In the genomic region with DNA sequence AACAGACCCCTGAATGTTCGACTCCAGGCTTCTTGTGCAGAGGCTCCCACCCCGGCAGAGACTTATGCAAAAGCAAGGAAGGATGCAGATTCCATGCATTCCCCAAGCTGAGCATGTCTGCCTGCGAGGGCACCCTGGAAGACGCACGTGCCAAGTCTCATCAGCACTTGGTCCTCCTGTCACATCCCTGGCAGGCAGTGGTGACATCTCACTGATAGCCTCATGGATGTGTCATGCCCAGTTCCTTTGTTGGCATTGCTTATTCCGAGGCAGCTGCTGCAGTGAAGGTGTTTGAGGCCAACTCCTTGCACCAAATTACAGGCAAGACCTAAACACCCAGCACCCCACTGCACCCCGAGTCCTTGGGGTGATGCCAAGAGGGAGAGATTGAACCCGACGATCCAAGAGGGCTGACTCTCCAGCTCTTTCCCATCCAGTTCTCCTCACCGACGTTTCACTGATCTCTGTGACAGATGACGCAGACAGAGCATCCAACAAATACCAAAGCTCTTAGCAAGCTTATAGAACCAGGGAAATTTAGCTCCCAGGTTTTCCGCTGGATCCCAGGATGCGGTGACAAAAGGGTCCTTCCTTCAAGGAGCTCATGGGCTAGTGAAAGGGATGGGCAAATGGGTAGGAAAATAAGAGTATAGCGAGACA, we compare ENCODE assay signal across 16 cellular contexts.
DNase-seq lines count a peak whose midpoint lies in the region; ATAC-seq and TF ChIP-seq lines count a peak whose summit lies in the region.
"Had no signal": no experiment of that assay in that cellular context is flagged by ENCODE, and none has a peak within 500 bp of the region (broad histone marks: within the 10 kb centered on the region; RNA-seq: fewer than 3 reads in every experiment).

No MANE protein-coding gene starts in this region.

- H3K4me3 Mint-ChIP-seq in endodermal cell, result no peak overlapping the region
- H3K4me3 Mint-ChIP-seq: CD14-positive monocyte; CD4-positive, alpha-beta memory T cell had no signal

- DNase-seq in left cardiac atrium (peak; percentile 39), left ventricle myocardium superior (no peak), endodermal cell (peak; percentile 43), sciatic nerve (ENCODE audit: low spot score) (peak; percentile 10), activated T-cell treated with anti-CD3 and anti-CD28 coated beads for 4 hours (no peak), COR-L47 (lab: John Stamatoyannopoulos, UW) (no peak)
- no peak for DNase-seq in effector memory CD4-positive, alpha-beta T cell
- DNase-seq: 8988T; Calu3; CD4-positive, alpha-beta memory T cell; DMS79 treated with DMSO at 0.1 percent for 48 hours; GF-D8 had no signal

- peaks cover 45% of the 10 kb centered on the region for H3K9me3 Mint-ChIP-seq in endodermal cell

- WGBS in endodermal cell (ENCODE audit: insufficient coverage in 1 of 2, insufficient read length in 1 of 2), 2 experiments, result 83 to 86% methylated on average over 12 to 15 of the region's 15 CpGs

- H3K36me3 Mint-ChIP-seq in endodermal cell (ENCODE audit: low read depth), result peaks cover 6% of the 10 kb centered on the region
- H3K36me3 Mint-ChIP-seq: CD14-positive monocyte had no signal

- H3K27ac ChIP-seq in endodermal cell (ENCODE audit: low read depth, low read length), result no peak overlapping the region
- no peak overlapping the region for H3K27ac ChIP-seq in effector memory CD4-positive, alpha-beta T cell (ENCODE audit: insufficient read depth, low read length, poor library complexity, severe bottlenecking)
- H3K27ac ChIP-seq: BLaER1, HL-60 had no signal

- TF ChIP-seq CTCF in endodermal cell (conservative IDR thresholded peaks at IDR 0.05), result no peak

- peak; percentile 88 to 89 for ATAC-seq in left cardiac atrium
- no peak for ATAC-seq in left ventricle myocardium superior
- no peak for ATAC-seq in sciatic nerve

- no peaks in the 10 kb centered on the region for H3K4me1 ChIP-seq in endodermal cell (ENCODE audit: control insufficient read depth, insufficient read depth, low read length)
- no peaks in the 10 kb centered on the region for H3K4me1 ChIP-seq in effector memory CD4-positive, alpha-beta T cell (ENCODE audit: control insufficient read depth, insufficient read depth, low read length, poor library complexity, severe bottlenecking)
- H3K4me1 ChIP-seq: BLaER1, HAP-1 had no signal

- no peak overlapping the region for H3K4me3 ChIP-seq in endodermal cell (ENCODE audit: low read length)
- no peak overlapping the region for H3K4me3 ChIP-seq in effector memory CD4-positive, alpha-beta T cell (ENCODE audit: insufficient read depth, low read depth, low read length, poor library complexity, severe bottlenecking)
- H3K4me3 ChIP-seq: BLaER1, HAP-1 had no signal

- H3K9ac ChIP-seq in endodermal cell (ENCODE audit: extremely low read depth, low read length, poor library complexity, severe bottlenecking), result no peak overlapping the region
- H3K9ac ChIP-seq: BLaER1 had no signal

- no peak overlapping the region for H3K27ac Mint-ChIP-seq in endodermal cell
- H3K27ac Mint-ChIP-seq: CD14-positive monocyte; CD4-positive, alpha-beta memory T cell had no signal

- H3K4me1 Mint-ChIP-seq in endodermal cell, result peaks cover 8% of the 10 kb centered on the region
- H3K4me1 Mint-ChIP-seq: CD14-positive monocyte had no signal

- intact Hi-C loops in left cardiac atrium (cut with DNase I), result no loop called here
- intact Hi-C loops in left ventricle myocardium superior (cut with micrococcal nuclease), result no loop called here
- intact Hi-C loops in sciatic nerve (cut with DNase I), result no loop called here

- H3K36me3 ChIP-seq in endodermal cell (ENCODE audit: control insufficient read depth, insufficient read depth, low read length), result no peaks in the 10 kb centered on the region
- H3K36me3 ChIP-seq in effector memory CD4-positive, alpha-beta T cell (ENCODE audit: control insufficient read depth, insufficient read depth, low read length), result no peaks in the 10 kb centered on the region
- H3K36me3 ChIP-seq: BLaER1, HAP-1 had no signal

- no peaks in the 10 kb centered on the region for H3K27me3 ChIP-seq in endodermal cell (ENCODE audit: control insufficient read depth, insufficient read depth, low read length, poor library complexity, severe bottlenecking)
- no peaks in the 10 kb centered on the region for H3K27me3 ChIP-seq in effector memory CD4-positive, alpha-beta T cell (replicated peaks; ENCODE audit: control insufficient read depth, insufficient read depth, low read length, poor library complexity, severe bottlenecking)
- H3K27me3 ChIP-seq: BLaER1 had no signal

- peaks cover 33% of the 10 kb centered on the region for H3K9me3 ChIP-seq in endodermal cell (ENCODE audit: control insufficient read depth, low read length)
- peaks cover 5% of the 10 kb centered on the region for H3K9me3 ChIP-seq in effector memory CD4-positive, alpha-beta T cell (ENCODE audit: control insufficient read depth, low read length)
- H3K9me3 ChIP-seq: HAP-1 had no signal

- peaks cover 12% of the 10 kb centered on the region for H3K27me3 Mint-ChIP-seq in endodermal cell (ENCODE audit: insufficient read depth)

Comparison
In these comparisons a context has a peak if more than half of its experiments do, and no peak if none do; other contexts are left out.
1. ATAC-seq: peak in left cardiac atrium (2 of 2); none in left ventricle myocardium superior (single experiment) and sciatic nerve (single experiment).
2. DNase-seq: peak in left cardiac atrium (single experiment), endodermal cell (single experiment) and sciatic nerve (single experiment); none in left ventricle myocardium superior (single experiment), activated T-cell treated with anti-CD3 and anti-CD28 coated beads for 4 hours (single experiment), effector memory CD4-positive, alpha-beta T cell (0 of 3) and COR-L47 (single experiment).